In genomic region chr3:134620476-134621115, GRCh38 we compare ENCODE assay signal across 2 cellular contexts.
TF ChIP-seq lines count a peak whose summit lies in the region.

No MANE protein-coding gene starts in this region.

TF ChIP-seq in WTC11, 78 proteins besides CTCF, POLR2A, EP300 and RAD21:
- TF ChIP-seq RELA (CRISPR knock-in tag; IDR thresholded peaks at IDR 0.05; ENCODE audit: borderline replicate concordance) = no peak
- TF ChIP-seq, protein P1, sequence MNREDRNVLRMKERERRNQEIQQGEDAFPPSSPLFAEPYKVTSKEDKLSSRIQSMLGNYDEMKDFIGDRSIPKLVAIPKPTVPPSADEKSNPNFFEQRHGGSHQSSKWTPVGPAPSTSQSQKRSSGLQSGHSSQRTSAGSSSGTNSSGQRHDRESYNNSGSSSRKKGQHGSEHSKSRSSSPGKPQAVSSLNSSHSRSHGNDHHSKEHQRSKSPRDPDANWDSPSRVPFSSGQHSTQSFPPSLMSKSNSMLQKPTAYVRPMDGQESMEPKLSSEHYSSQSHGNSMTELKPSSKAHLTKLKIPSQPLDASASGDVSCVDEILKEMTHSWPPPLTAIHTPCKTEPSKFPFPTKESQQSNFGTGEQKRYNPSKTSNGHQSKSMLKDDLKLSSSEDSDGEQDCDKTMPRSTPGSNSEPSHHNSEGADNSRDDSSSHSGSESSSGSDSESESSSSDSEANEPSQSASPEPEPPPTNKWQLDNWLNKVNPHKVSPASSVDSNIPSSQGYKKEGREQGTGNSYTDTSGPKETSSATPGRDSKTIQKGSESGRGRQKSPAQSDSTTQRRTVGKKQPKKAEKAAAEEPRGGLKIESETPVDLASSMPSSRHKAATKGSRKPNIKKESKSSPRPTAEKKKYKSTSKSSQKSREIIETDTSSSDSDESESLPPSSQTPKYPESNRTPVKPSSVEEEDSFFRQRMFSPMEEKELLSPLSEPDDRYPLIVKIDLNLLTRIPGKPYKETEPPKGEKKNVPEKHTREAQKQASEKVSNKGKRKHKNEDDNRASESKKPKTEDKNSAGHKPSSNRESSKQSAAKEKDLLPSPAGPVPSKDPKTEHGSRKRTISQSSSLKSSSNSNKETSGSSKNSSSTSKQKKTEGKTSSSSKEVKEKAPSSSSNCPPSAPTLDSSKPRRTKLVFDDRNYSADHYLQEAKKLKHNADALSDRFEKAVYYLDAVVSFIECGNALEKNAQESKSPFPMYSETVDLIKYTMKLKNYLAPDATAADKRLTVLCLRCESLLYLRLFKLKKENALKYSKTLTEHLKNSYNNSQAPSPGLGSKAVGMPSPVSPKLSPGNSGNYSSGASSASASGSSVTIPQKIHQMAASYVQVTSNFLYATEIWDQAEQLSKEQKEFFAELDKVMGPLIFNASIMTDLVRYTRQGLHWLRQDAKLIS (CRISPR knock-in tag; IDR thresholded peaks at IDR 0.05; ENCODE audit: borderline replicate concordance) = no peak
- TF ChIP-seq ZNF263 (CRISPR knock-in tag; IDR thresholded peaks at IDR 0.05; ENCODE audit: low read depth) = no peak
- TF ChIP-seq, protein P2, sequence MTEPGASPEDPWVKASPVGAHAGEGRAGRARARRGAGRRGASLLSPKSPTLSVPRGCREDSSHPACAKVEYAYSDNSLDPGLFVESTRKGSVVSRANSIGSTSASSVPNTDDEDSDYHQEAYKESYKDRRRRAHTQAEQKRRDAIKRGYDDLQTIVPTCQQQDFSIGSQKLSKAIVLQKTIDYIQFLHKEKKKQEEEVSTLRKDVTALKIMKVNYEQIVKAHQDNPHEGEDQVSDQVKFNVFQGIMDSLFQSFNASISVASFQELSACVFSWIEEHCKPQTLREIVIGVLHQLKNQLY (CRISPR knock-in tag; IDR thresholded peaks at IDR 0.05) = no peak
- TF ChIP-seq ZNF512 (CRISPR knock-in tag; IDR thresholded peaks at IDR 0.05; ENCODE audit: borderline replicate concordance) = no peak
- no peak for TF ChIP-seq NR1H2 (CRISPR knock-in tag; IDR thresholded peaks at IDR 0.05)
- TF ChIP-seq USF1 (CRISPR knock-in tag; IDR thresholded peaks at IDR 0.05) = no peak
- TF ChIP-seq, protein P3, sequence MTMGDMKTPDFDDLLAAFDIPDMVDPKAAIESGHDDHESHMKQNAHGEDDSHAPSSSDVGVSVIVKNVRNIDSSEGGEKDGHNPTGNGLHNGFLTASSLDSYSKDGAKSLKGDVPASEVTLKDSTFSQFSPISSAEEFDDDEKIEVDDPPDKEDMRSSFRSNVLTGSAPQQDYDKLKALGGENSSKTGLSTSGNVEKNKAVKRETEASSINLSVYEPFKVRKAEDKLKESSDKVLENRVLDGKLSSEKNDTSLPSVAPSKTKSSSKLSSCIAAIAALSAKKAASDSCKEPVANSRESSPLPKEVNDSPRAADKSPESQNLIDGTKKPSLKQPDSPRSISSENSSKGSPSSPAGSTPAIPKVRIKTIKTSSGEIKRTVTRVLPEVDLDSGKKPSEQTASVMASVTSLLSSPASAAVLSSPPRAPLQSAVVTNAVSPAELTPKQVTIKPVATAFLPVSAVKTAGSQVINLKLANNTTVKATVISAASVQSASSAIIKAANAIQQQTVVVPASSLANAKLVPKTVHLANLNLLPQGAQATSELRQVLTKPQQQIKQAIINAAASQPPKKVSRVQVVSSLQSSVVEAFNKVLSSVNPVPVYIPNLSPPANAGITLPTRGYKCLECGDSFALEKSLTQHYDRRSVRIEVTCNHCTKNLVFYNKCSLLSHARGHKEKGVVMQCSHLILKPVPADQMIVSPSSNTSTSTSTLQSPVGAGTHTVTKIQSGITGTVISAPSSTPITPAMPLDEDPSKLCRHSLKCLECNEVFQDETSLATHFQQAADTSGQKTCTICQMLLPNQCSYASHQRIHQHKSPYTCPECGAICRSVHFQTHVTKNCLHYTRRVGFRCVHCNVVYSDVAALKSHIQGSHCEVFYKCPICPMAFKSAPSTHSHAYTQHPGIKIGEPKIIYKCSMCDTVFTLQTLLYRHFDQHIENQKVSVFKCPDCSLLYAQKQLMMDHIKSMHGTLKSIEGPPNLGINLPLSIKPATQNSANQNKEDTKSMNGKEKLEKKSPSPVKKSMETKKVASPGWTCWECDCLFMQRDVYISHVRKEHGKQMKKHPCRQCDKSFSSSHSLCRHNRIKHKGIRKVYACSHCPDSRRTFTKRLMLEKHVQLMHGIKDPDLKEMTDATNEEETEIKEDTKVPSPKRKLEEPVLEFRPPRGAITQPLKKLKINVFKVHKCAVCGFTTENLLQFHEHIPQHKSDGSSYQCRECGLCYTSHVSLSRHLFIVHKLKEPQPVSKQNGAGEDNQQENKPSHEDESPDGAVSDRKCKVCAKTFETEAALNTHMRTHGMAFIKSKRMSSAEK (CRISPR knock-in tag; IDR thresholded peaks at IDR 0.05; ENCODE audit: borderline replicate concordance) = no peak
- no peak for TF ChIP-seq SMAD3 (CRISPR knock-in tag; IDR thresholded peaks at IDR 0.05; ENCODE audit: borderline replicate concordance)
- no peak for TF ChIP-seq TP53 (CRISPR knock-in tag; IDR thresholded peaks at IDR 0.05)
- TF ChIP-seq NR2C2 (CRISPR knock-in tag; IDR thresholded peaks at IDR 0.05) = no peak
- TF ChIP-seq TCF7 (CRISPR knock-in tag; IDR thresholded peaks at IDR 0.05; ENCODE audit: low read depth) = no peak
- no peak for TF ChIP-seq CREM (CRISPR knock-in tag; IDR thresholded peaks at IDR 0.05)
- TF ChIP-seq SOX15 (CRISPR knock-in tag; IDR thresholded peaks at IDR 0.05) = no peak
- no peak for TF ChIP-seq TEAD4 (CRISPR knock-in tag; IDR thresholded peaks at IDR 0.05)
- TF ChIP-seq GRHL2 (CRISPR knock-in tag; IDR thresholded peaks at IDR 0.05; ENCODE audit: insufficient replicate concordance, severe bottlenecking) = no peak
- TF ChIP-seq ZBTB21 (CRISPR knock-in tag; IDR thresholded peaks at IDR 0.05; ENCODE audit: borderline replicate concordance) = no peak
- no peak for TF ChIP-seq SMAD4 (CRISPR knock-in tag; IDR thresholded peaks at IDR 0.05)

TF ChIP-seq in H1, 55 proteins besides CTCF, POLR2A, EP300 and RAD21:
- TF ChIP-seq, protein P4, sequence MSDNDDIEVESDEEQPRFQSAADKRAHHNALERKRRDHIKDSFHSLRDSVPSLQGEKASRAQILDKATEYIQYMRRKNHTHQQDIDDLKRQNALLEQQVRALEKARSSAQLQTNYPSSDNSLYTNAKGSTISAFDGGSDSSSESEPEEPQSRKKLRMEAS (IDR thresholded peaks at IDR 0.05) = no peak
- TF ChIP-seq CHD2 (IDR thresholded peaks at IDR 0.05; ENCODE audit: low read length) = no peak
- no peak for TF ChIP-seq KDM1A (IDR thresholded peaks at IDR 0.05; ENCODE audit: borderline replicate concordance, low read length)
- TF ChIP-seq BACH1 (IDR thresholded peaks at IDR 0.05; ENCODE audit: low read length) = no peak
- no peak for TF ChIP-seq YY1 (IDR thresholded peaks at IDR 0.05; ENCODE audit: low read depth, low read length)
- no peak for TF ChIP-seq RNF2 (IDR thresholded peaks at IDR 0.05; ENCODE audit: borderline replicate concordance, low read depth, low read length, missing control alignments, poor library complexity, severe bottlenecking)
- no peak for TF ChIP-seq CBX5 (IDR thresholded peaks at IDR 0.05; ENCODE audit: low read depth, low read length)
- no peak for TF ChIP-seq KDM4A (IDR thresholded peaks at IDR 0.05; ENCODE audit: low read depth, low read length, severe bottlenecking)
- no peak for TF ChIP-seq SP4 (IDR thresholded peaks at IDR 0.05; ENCODE audit: low read length)
TF ChIP-seq in H1: peak in this region for 0.
